ENCODE assay signal across 8 cellular contexts in the genomic region with DNA sequence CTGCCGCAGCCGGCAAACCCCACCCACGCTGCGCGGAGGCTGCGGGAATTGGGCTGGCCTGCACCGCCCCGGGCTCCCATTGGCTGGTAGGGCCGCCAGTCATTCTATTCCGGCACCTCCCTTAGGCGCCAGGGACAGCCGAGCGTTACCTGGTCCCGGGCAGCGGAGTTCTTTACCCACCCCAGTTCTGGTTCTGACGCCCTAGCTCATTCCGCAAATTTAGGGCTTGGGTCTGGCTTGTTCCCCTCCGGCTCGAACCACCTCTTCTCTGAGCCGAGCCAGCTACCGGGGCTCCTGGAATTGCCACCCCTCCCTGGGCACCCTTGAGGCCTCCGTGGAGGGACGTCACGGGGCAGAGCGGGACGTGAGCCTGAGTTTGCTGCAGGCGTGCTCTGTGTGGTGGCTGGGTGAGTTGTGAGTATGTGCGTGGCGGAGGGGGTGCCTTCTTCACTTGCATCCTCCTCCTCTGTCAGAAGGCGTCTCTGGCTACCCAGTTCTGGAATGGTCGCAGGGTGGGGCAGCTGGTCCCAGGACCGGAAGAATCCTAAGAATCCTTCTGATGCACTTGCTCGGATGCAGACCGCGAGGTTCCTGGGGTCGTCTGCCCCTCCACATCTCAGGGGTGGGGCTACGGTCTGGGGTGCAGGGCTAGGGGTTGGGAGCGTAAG. TPM values are rescaled to one million over a fixed set of nuclear protein-coding genes. Genes with fewer than 3 reads are reported as not detected.
DNase-seq lines count a peak whose midpoint lies in the region; ATAC-seq and TF ChIP-seq lines count a peak whose summit lies in the region.

A gene (minus strand): TSS at position 2 of the 668 bp plus-strand sequence. CDS start 910 bp downstream, outside the sequence.
A gene with protein sequence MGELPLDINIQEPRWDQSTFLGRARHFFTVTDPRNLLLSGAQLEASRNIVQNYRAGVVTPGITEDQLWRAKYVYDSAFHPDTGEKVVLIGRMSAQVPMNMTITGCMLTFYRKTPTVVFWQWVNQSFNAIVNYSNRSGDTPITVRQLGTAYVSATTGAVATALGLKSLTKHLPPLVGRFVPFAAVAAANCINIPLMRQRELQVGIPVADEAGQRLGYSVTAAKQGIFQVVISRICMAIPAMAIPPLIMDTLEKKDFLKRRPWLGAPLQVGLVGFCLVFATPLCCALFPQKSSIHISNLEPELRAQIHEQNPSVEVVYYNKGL (plus strand): TSS at position 107 of the 668 bp plus-strand sequence. CDS start 3,461 bp downstream, outside the sequence.

- H3K4me1 ChIP-seq in RWPE2 (ENCODE audit: insufficient read depth, poor library complexity, severe bottlenecking), result no peaks in the 10 kb centered on the region

- no peak for TF ChIP-seq EP300 in neural cell (conservative IDR thresholded peaks at IDR 0.05; ENCODE audit: poor library complexity, severe bottlenecking)

- peak within 1 kb of the TSS; percentile 82 to 96 for H3K27ac Mint-ChIP-seq in stimulated activated naive CD8-positive, alpha-beta T cell treated with anti-CD3 and anti-CD28 coated beads, Interleukin-15, amount 100 ng/mL, for 72 hours

- no peaks in the 10 kb centered on the region for H3K79me2 ChIP-seq in neural cell (replicated peaks; ENCODE audit: insufficient read depth, low read length)

- no peaks in the 10 kb centered on the region for H3K9me3 Mint-ChIP-seq in stimulated activated naive CD8-positive, alpha-beta T cell treated with anti-CD3 and anti-CD28 coated beads, Interleukin-15, amount 100 ng/mL, for 72 hours

- H3K36me3 ChIP-seq in RWPE2 (ENCODE audit: low read depth), result peaks cover 16% of the 10 kb centered on the region
- H3K36me3 ChIP-seq in neural cell (ENCODE audit: insufficient read depth, low read length), result no peaks in the 10 kb centered on the region

- H3K9me3 ChIP-seq in RWPE2 (ENCODE audit: severe bottlenecking) (no peaks in the 10 kb centered on the region), neural cell (ENCODE audit: low read length) (no peaks in the 10 kb centered on the region)

- peak; percentile 83 for ATAC-seq in RWPE2 (ENCODE audit: low read depth)
- ATAC-seq in stimulated activated naive CD8-positive, alpha-beta T cell treated with anti-CD3 and anti-CD28 coated beads, Interleukin-15, amount 100 ng/mL, for 72 hours, result peak; percentile 89

- H3K27me3 ChIP-seq in RWPE2 (ENCODE audit: insufficient read depth, poor library complexity, severe bottlenecking) (no peaks in the 10 kb centered on the region), neural cell (ENCODE audit: insufficient read depth, low read depth, low read length) (peaks cover 54% of the 10 kb centered on the region)

- H3K9ac ChIP-seq in neural cell (ENCODE audit: low read length), result peak within 1 kb of the TSS; percentile 79

- H3K4me3 ChIP-seq in LNCaP clone FGC (ENCODE audit: low read depth, low read length), result peak within 1 kb of the TSS; percentile 67
- peak within 1 kb of the TSS; percentile 48 for H3K4me3 ChIP-seq in RWPE2 (ENCODE audit: severe bottlenecking)
- H3K4me3 ChIP-seq in fibroblast of the aortic adventitia (ENCODE audit: low read depth, low read length), result peak within 1 kb of the TSS; percentile 92
- peak within 1 kb of the TSS; percentile 78 for H3K4me3 ChIP-seq in neural cell (ENCODE audit: low read length)

- H4K20me1 ChIP-seq in neural cell (ENCODE audit: insufficient read depth), result no peaks in the 10 kb centered on the region

- TF ChIP-seq CTCF in LNCaP clone FGC (IDR thresholded peaks at IDR 0.05; ENCODE audit: control insufficient read depth, extremely low read depth, insufficient read depth) (no peak), RWPE2 (IDR thresholded peaks at IDR 0.05; ENCODE audit: poor library complexity, severe bottlenecking) (no peak), fibroblast of the aortic adventitia (IDR thresholded peaks at IDR 0.05; ENCODE audit: insufficient read depth, low read length) (no peak), neural cell (IDR thresholded peaks at IDR 0.05; ENCODE audit: poor library complexity, severe bottlenecking) (no peak)

- peaks cover 31% of the 10 kb centered on the region for H3K27me3 Mint-ChIP-seq in stimulated activated naive CD8-positive, alpha-beta T cell treated with anti-CD3 and anti-CD28 coated beads, Interleukin-15, amount 100 ng/mL, for 72 hours

- DNase-seq in DMS79 treated with DMSO at 0.1 percent for 48 hours (lab: John Stamatoyannopoulos, UW), result peak; percentile 60
- DNase-seq in GOT3 (lab: John Stamatoyannopoulos, UW), result peak; percentile 76
- peak; percentile 62 for DNase-seq in LNCaP clone FGC (ENCODE audit: low read depth)
- peak; percentile 93 for DNase-seq in RWPE2 (ENCODE audit: low spot score)
- DNase-seq in activated gamma-delta T cell (lab: John Stamatoyannopoulos, UW), result peak; percentile 81
- DNase-seq in fibroblast of the aortic adventitia (ENCODE audit: low read depth), result peak; percentile 95
- peak; percentile 94 to 96 for DNase-seq in stimulated activated naive CD8-positive, alpha-beta T cell treated with anti-CD3 and anti-CD28 coated beads, Interleukin-15, amount 100 ng/mL, for 72 hours

- TF ChIP-seq RAD21 in neural cell (conservative IDR thresholded peaks at IDR 0.05), result no peak

- H3K4me1 Mint-ChIP-seq in stimulated activated naive CD8-positive, alpha-beta T cell treated with anti-CD3 and anti-CD28 coated beads, Interleukin-15, amount 100 ng/mL, for 72 hours, result peaks cover 31% of the 10 kb centered on the region

- H2AFZ ChIP-seq in neural cell (ENCODE audit: low read depth, low read length), result peak within 1 kb of the TSS; percentile 25

- H3K9me2 ChIP-seq in neural cell (ENCODE audit: insufficient read depth, low read length), result no peaks in the 10 kb centered on the region

- H3F3A ChIP-seq in neural cell (ENCODE audit: insufficient read depth, low read length, poor library complexity, severe bottlenecking), result no peaks in the 10 kb centered on the region

- peak within 1 kb of the TSS; percentile 85 for H3K4me2 ChIP-seq in neural cell (ENCODE audit: low read length)

- peak within 1 kb of the TSS; percentile 83 to 85 for H3K4me3 Mint-ChIP-seq in stimulated activated naive CD8-positive, alpha-beta T cell treated with anti-CD3 and anti-CD28 coated beads, Interleukin-15, amount 100 ng/mL, for 72 hours

- peak within 1 kb of the TSS; percentile 84 for H3K27ac ChIP-seq in RWPE2 (ENCODE audit: poor library complexity, severe bottlenecking)
- H3K27ac ChIP-seq in neural cell (ENCODE audit: low read length), result peak within 1 kb of the TSS; percentile 51

TF ChIP-seq in neural cell, 6 proteins besides CTCF, POLR2A, EP300 and RAD21:
- TF ChIP-seq, protein P1, sequence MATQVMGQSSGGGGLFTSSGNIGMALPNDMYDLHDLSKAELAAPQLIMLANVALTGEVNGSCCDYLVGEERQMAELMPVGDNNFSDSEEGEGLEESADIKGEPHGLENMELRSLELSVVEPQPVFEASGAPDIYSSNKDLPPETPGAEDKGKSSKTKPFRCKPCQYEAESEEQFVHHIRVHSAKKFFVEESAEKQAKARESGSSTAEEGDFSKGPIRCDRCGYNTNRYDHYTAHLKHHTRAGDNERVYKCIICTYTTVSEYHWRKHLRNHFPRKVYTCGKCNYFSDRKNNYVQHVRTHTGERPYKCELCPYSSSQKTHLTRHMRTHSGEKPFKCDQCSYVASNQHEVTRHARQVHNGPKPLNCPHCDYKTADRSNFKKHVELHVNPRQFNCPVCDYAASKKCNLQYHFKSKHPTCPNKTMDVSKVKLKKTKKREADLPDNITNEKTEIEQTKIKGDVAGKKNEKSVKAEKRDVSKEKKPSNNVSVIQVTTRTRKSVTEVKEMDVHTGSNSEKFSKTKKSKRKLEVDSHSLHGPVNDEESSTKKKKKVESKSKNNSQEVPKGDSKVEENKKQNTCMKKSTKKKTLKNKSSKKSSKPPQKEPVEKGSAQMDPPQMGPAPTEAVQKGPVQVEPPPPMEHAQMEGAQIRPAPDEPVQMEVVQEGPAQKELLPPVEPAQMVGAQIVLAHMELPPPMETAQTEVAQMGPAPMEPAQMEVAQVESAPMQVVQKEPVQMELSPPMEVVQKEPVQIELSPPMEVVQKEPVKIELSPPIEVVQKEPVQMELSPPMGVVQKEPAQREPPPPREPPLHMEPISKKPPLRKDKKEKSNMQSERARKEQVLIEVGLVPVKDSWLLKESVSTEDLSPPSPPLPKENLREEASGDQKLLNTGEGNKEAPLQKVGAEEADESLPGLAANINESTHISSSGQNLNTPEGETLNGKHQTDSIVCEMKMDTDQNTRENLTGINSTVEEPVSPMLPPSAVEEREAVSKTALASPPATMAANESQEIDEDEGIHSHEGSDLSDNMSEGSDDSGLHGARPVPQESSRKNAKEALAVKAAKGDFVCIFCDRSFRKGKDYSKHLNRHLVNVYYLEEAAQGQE (IDR thresholded peaks at IDR 0.05; ENCODE audit: borderline replicate concordance), result no peak
- TF ChIP-seq SMC3 (conservative IDR thresholded peaks at IDR 0.05; ENCODE audit: poor library complexity), result no peak
- no peak for TF ChIP-seq TAF1 (IDR thresholded peaks at IDR 0.05; ENCODE audit: low read depth)
- no peak for TF ChIP-seq POLR2AphosphoS5 (IDR thresholded peaks at IDR 0.05)
- TF ChIP-seq MXI1 (conservative IDR thresholded peaks at IDR 0.05; ENCODE audit: poor library complexity, severe bottlenecking), result no peak
- TF ChIP-seq EZH2 (IDR thresholded peaks at IDR 0.05; ENCODE audit: borderline replicate concordance, insufficient read depth, low read length, poor library complexity, severe bottlenecking), result no peak

RNA-seq across cellular contexts. Expression of the first gene that starts in this region (rescaled TPM):
- total RNA-seq in fibroblast of the aortic adventitia (ENCODE audit: low replicate concordance), result 0.16 and 0.27 TPM in 2 replicates
- 1.5 and 2.6 TPM in 2 replicates for polyA plus RNA-seq in neural cell
- polyA minus RNA-seq in neural cell, result 2.2 and 2.8 TPM in 2 replicates

RNA-seq across cellular contexts. Expression of the second gene that starts in this region (rescaled TPM):
- 56.6 and 83.2 TPM in 2 replicates for total RNA-seq in fibroblast of the aortic adventitia (ENCODE audit: low replicate concordance)
- 52.1 and 56.5 TPM in 2 replicates for polyA plus RNA-seq in neural cell
- 29.7 and 32.3 TPM in 2 replicates for polyA minus RNA-seq in neural cell

Comparison
In these comparisons a context has a peak if more than half of its experiments do, and no peak if none do; other contexts are left out.
1. Peak in every context shown above with its lines: DNase-seq, ATAC-seq, H3K4me3 ChIP-seq and H3K27ac ChIP-seq.